Comparison of ENCODE assay signal across 8 cellular contexts in the genomic region with DNA sequence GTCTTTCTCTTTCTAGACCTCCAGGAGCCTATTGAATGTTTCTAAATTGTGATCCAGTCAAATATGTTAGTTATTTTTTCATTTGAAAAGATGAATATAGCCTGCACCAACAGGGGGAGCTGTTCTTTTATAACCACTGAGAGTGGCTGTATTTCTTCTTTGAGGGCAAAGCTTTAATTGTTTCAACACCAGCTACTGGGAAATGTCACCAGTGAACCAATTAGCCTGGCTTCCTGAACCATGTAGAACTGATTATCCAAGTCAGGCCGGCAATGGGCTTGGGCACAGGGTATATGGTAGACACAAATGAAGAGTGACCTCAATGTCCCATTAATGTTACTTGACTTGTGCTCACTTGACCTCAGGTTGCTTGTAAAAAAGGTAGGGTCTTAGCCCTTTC. TPM values are rescaled to one million over a fixed set of nuclear protein-coding genes. Genes with fewer than 3 reads are reported as not detected.
A peak's percentile ranks its signal among the peaks of the same experiment; 100 is the strongest.
DNase-seq lines count a peak whose midpoint lies in the region; ATAC-seq and TF ChIP-seq lines count a peak whose summit lies in the region.

No MANE protein-coding gene starts in this region.

- POLR2A ChIA-PET in naive thymus-derived CD8-positive, alpha-beta T cell (lab: Charles Lee) = interaction anchor here (0.9 to 1.3 kb wide), 2 partner anchors 135 to 137 kb away, joined by 3 to 5 read pairs; a partner anchor contains a TSS

- H3K4ac ChIP-seq in H9 (ENCODE audit: low read depth, low read length) = no peak overlapping the region

- H3K79me1 ChIP-seq in H9 (ENCODE audit: insufficient read depth, low read depth, low read length, poor library complexity, severe bottlenecking) = no peaks in the 10 kb centered on the region

- no peaks in the 10 kb centered on the region for H4K20me1 ChIP-seq in H9 (ENCODE audit: control insufficient read depth, insufficient read depth, insufficient read length)

- H4K5ac ChIP-seq in H9 (ENCODE audit: insufficient read length, low read depth, low read length) = no peak overlapping the region

- H3K14ac ChIP-seq in H9 (ENCODE audit: insufficient read depth, low read length) = no peak overlapping the region

- H2BK20ac ChIP-seq in H9 (ENCODE audit: low read depth, low read length, poor library complexity, severe bottlenecking) = no peak overlapping the region

- H3K23ac ChIP-seq in H9 (ENCODE audit: insufficient read length, low read depth, low read length) = no peak overlapping the region

- no peak overlapping the region for H3K9ac ChIP-seq in H9 (ENCODE audit: extremely low read depth, insufficient read length, low read length)

- peak overlapping the region; percentile 41 for H2AFZ ChIP-seq in H9 (ENCODE audit: low read length)

- no peak overlapping the region for H3K27ac Mint-ChIP-seq in H9
- peak overlapping the region in 1 of 10 donors; percentile 53 for H3K27ac Mint-ChIP-seq in naive thymus-derived CD8-positive, alpha-beta T cell

- no peak overlapping the region for H2AK5ac ChIP-seq in H9 (ENCODE audit: insufficient read length, low read length)

- H3K23me2 ChIP-seq in H9 (ENCODE audit: insufficient read length, low read depth, low read length, poor library complexity, severe bottlenecking) = no peaks in the 10 kb centered on the region

- H3K4me1 ChIP-seq in H9 (ENCODE audit: insufficient read depth, low read length) = no peaks in the 10 kb centered on the region; the same call in 1 of the 2 replicates
- 0 out of 2 replicates have a peak, but pooled peaks cover 3% of the 10 kb centered on the region for H3K4me1 ChIP-seq in SJCRH30

- no peak for ATAC-seq in naive thymus-derived CD8-positive, alpha-beta T cell
- no peak for ATAC-seq in HG03159 (IDR thresholded peaks at IDR 0.05; ENCODE audit: unreplicated experiment)

- no peak overlapping the region for H4K91ac ChIP-seq in H9 (ENCODE audit: insufficient read length, low read depth, low read length)

- TF ChIP-seq CTCF in H9 (conservative IDR thresholded peaks at IDR 0.05) = peak; percentile 82

- H3K4me2 ChIP-seq in H9 (ENCODE audit: insufficient read depth, insufficient read length, low read length) = no peak overlapping the region

- H3K27ac ChIP-seq in H9 (ENCODE audit: insufficient read length, low read depth, low read length) (no peak overlapping the region), SJCRH30 (no peak overlapping the region), substantia nigra (ENCODE audit: low read depth, low read length, poor library complexity, severe bottlenecking) (no peak overlapping the region)

- no peak overlapping the region for H3K4me3 ChIP-seq in SJCRH30

- no peak overlapping the region for H3T11ph ChIP-seq in H9 (ENCODE audit: low read length)

- no peaks in the 10 kb centered on the region for H3K36me3 Mint-ChIP-seq in H9 (ENCODE audit: insufficient read depth in 1 of 3, low read depth in 3 of 3)
- no peaks in the 10 kb centered on the region for H3K36me3 Mint-ChIP-seq in naive thymus-derived CD8-positive, alpha-beta T cell

- no peak overlapping the region for H3K4me3 Mint-ChIP-seq in H9
- H3K4me3 Mint-ChIP-seq in naive thymus-derived CD8-positive, alpha-beta T cell = no peak overlapping the region

- H3K9me3 ChIP-seq in H9 (ENCODE audit: control insufficient read depth, low read depth, low read length) (no peaks in the 10 kb centered on the region), SJCRH30 (replicated peaks) (no peaks in the 10 kb centered on the region)

- H3K18ac ChIP-seq in H9 (ENCODE audit: insufficient read length, low read depth, low read length) = no peak overlapping the region

- H4K8ac ChIP-seq in H9 (replicated peaks; ENCODE audit: insufficient read length, low read depth, low read length) = no peak overlapping the region

- no peaks in the 10 kb centered on the region for H3K36me3 ChIP-seq in SJCRH30

- H2BK15ac ChIP-seq in H9 (ENCODE audit: low read depth, low read length) = no peak overlapping the region

- H3K9me3 Mint-ChIP-seq in H9 = no peaks in the 10 kb centered on the region
- H3K9me3 Mint-ChIP-seq in naive thymus-derived CD8-positive, alpha-beta T cell = no peaks in the 10 kb centered on the region

- no peak overlapping the region for H3K56ac ChIP-seq in H9 (ENCODE audit: insufficient read length, low read depth, low read length)

- peak; percentile 86 to 91 for DNase-seq in AML-193 (lab: John Stamatoyannopoulos, UW)
- no peak for DNase-seq in H9
- DNase-seq in SJCRH30 = peak; percentile 9 to 46
- DNase-seq in central memory CD4-positive, alpha-beta T cell = peak; percentile 53
- peak in 8 of 10 donors; percentile 10 to 49 (median 30) for DNase-seq in naive thymus-derived CD8-positive, alpha-beta T cell
- no peak for DNase-seq in substantia nigra (lab: John Stamatoyannopoulos, UW)
- DNase-seq in globus pallidus (ENCODE audit: low spot score) = no peak

- no CpG with 5 or more reads among the region's 1 CpG for WGBS in H9 (ENCODE audit: extremely low coverage, insufficient read length, low lambda C conversion rate)

- no peak overlapping the region for H2BK12ac ChIP-seq in H9 (ENCODE audit: insufficient read length, low read depth, low read length)

- peaks cover 3 to 7% of the 10 kb centered on the region in 2 experiments for H3K4me1 Mint-ChIP-seq in H9
- H3K4me1 Mint-ChIP-seq in naive thymus-derived CD8-positive, alpha-beta T cell = peaks cover 16 to 29% (median 23%) of the 10 kb centered on the region in 4 donors

- H3K27me3 ChIP-seq in H9 (ENCODE audit: insufficient read depth, low read length) (no peaks in the 10 kb centered on the region), SJCRH30 (0 out of 2 replicates have a peak, but pooled peaks cover 3% of the 10 kb centered on the region)

- H3K79me2 ChIP-seq in H9 (ENCODE audit: insufficient read depth, low read length) = no peaks in the 10 kb centered on the region

- H2BK120ac ChIP-seq in H9 (ENCODE audit: low read depth, low read length, poor library complexity, severe bottlenecking) = no peak overlapping the region

- H2BK5ac ChIP-seq in H9 (ENCODE audit: insufficient read length, low read length) = no peak overlapping the region

- H3K27me3 Mint-ChIP-seq in H9 (ENCODE audit: low read depth) = no peaks in the 10 kb centered on the region
- peaks cover 0 to 4% (median 2%) of the 10 kb centered on the region in 5 donors for H3K27me3 Mint-ChIP-seq in naive thymus-derived CD8-positive, alpha-beta T cell

RNA-seq across cellular contexts. Expression of a gene that starts 4.8 kb away (rescaled TPM):
- total RNA-seq in H9 (2021) = not detected in 2 replicates
- total RNA-seq in SJCRH30 (2014; rRNA removed; shearing (Covaris generic)) = 0.18 and 0.49 TPM in 2 replicates
- total RNA-seq in naive thymus-derived CD8-positive, alpha-beta T cell = 10 to 100 TPM; 11.2 to 12.1 TPM
- 10 to 100 TPM in 2 of 3 donors, 1 to 10 TPM in 1; 8.6 to 17.0 (median 12.2) TPM for polyA plus RNA-seq in naive thymus-derived CD8-positive, alpha-beta T cell

Comparison
In these comparisons a context has a peak if more than half of its experiments do, and no peak if none do; other contexts are left out.
1. DNase-seq: peak in AML-193 (2 of 2), SJCRH30 (2 of 2), central memory CD4-positive, alpha-beta T cell (single experiment) and naive thymus-derived CD8-positive, alpha-beta T cell (8 of 10); none in H9 (single experiment), substantia nigra (0 of 49) and globus pallidus (single experiment).